In the genomic region with DNA sequence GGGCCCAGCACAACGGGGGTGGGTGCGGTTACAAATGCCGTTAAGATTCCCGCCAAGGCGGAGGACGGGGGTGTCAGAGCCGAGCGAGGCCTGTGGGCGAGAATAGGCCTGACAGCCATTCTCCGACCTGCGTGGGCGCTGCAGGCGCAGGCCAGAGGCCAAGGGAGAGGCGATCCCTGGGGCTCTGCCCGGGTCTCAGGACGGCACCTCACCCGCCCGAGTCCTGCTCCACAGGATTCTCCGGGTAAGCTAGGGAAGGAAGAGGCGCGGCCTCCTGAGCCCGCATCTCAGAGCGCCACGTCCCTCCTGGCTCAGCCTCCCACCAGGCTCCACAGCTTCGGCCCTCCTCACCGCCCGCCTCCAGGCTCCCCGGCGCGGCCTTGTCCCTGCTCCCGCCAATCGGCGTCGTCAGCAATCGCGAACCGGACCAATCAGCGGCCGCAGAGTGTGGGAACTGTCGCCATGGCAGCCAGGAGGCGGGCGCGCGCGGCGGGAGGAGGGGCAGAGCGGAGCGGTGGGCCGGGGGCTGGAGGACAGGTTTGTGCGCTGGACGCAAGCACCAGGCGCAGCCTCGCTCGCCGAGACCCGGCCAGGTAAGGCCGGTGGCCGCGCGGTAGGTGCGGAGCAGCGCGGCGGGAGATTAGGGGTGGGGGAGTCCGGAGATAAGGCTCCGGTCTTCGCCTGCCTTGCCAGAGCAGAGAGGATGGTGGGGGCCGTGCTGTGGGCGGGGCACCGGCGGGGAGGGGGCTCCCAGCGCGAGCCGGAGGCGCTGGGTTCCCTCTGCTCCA, we compare ENCODE assay signal across 8 cellular contexts. TPM values are rescaled to one million over a fixed set of nuclear protein-coding genes. Genes with fewer than 3 reads are reported as not detected.
DNase-seq lines count a peak whose midpoint lies in the region; ATAC-seq and TF ChIP-seq lines count a peak whose summit lies in the region.

A gene (plus strand): TSS at position 504 of the 788 bp plus-strand sequence. CDS start 18,585 bp downstream, outside the sequence.

- H3K9me2 ChIP-seq in SU-DHL-6 (replicated peaks; ENCODE audit: insufficient read depth, low read length), result no peaks in the 10 kb centered on the region

- POLR2A ChIA-PET in activated naive CD8-positive, alpha-beta T cell treated with anti-CD3 and anti-CD28 coated beads, Interleukin-2, amount 10 ng/mL, durations not matched to agents 7 days and 5 days (lab: Charles Lee), result interaction anchor here (0.6 to 4.0 kb wide), 16 partner anchors 9 to 1355 kb away, joined by 3 to 44 read pairs (median 4); a partner anchor contains a TSS

- peak within 1 kb of the TSS; percentile 94 for H3K27ac Mint-ChIP-seq in activated naive CD8-positive, alpha-beta T cell treated with anti-CD3 and anti-CD28 coated beads, Interleukin-2, amount 10 ng/mL, durations not matched to agents 7 days and 5 days
- peak within 1 kb of the TSS; percentile 89 for H3K27ac Mint-ChIP-seq in osteocyte (ENCODE audit: unreplicated experiment)

- H3F3A ChIP-seq in SU-DHL-6 (ENCODE audit: insufficient read depth), result peaks cover 14% of the 10 kb centered on the region

- H3K9me3 Mint-ChIP-seq in activated naive CD8-positive, alpha-beta T cell treated with anti-CD3 and anti-CD28 coated beads, Interleukin-2, amount 10 ng/mL, durations not matched to agents 7 days and 5 days, result no peaks in the 10 kb centered on the region
- H3K9me3 Mint-ChIP-seq in osteocyte (ENCODE audit: unreplicated experiment), result no peaks in the 10 kb centered on the region

- peak within 1 kb of the TSS; percentile 93 for H3K4me3 Mint-ChIP-seq in activated naive CD8-positive, alpha-beta T cell treated with anti-CD3 and anti-CD28 coated beads, Interleukin-2, amount 10 ng/mL, durations not matched to agents 7 days and 5 days
- H3K4me3 Mint-ChIP-seq in osteocyte (ENCODE audit: unreplicated experiment), result peak within 1 kb of the TSS; percentile 93

- peaks cover 14% of the 10 kb centered on the region for H3K36me3 Mint-ChIP-seq in activated naive CD8-positive, alpha-beta T cell treated with anti-CD3 and anti-CD28 coated beads, Interleukin-2, amount 10 ng/mL, durations not matched to agents 7 days and 5 days
- H3K36me3 Mint-ChIP-seq in osteocyte (ENCODE audit: unreplicated experiment), result no peaks in the 10 kb centered on the region

- peak; percentile 98 for ATAC-seq in HG02678 (IDR thresholded peaks at IDR 0.05; ENCODE audit: unreplicated experiment)
- ATAC-seq in activated naive CD8-positive, alpha-beta T cell treated with anti-CD3 and anti-CD28 coated beads, Interleukin-2, amount 10 ng/mL, durations not matched to agents 7 days and 5 days (ENCODE audit: low read depth), result peak; percentile 94

- intact Hi-C loops in head of caudate nucleus (cut with DNase I), result no loop called here

- peak within 1 kb of the TSS; percentile 84 for H3K4me2 ChIP-seq in SU-DHL-6 (ENCODE audit: low read depth, low read length, poor library complexity, severe bottlenecking)

- peak within 1 kb of the TSS; percentile 82 for H3K27ac ChIP-seq in SU-DHL-6 (ENCODE audit: low read depth, low read length)
- H3K27ac ChIP-seq in thymus (ENCODE audit: low read depth), result peak within 1 kb of the TSS; percentile 97

- under 1% methylated on average over 75 of the region's 75 CpGs for WGBS in thymus

- H3K9me3 ChIP-seq in SU-DHL-6 (ENCODE audit: insufficient read depth, low read length) (no peaks in the 10 kb centered on the region), thymus (ENCODE audit: control insufficient read depth) (no peaks in the 10 kb centered on the region)

- H3K9ac ChIP-seq in SU-DHL-6 (ENCODE audit: low read length), result peak within 1 kb of the TSS; percentile 70

- H3K4me3 ChIP-seq in SU-DHL-6 (ENCODE audit: insufficient read depth, low read length, poor library complexity, severe bottlenecking) (peak within 1 kb of the TSS; percentile 73), thymus (ENCODE audit: low read length) (peak within 1 kb of the TSS; percentile 58)

- no peaks in the 10 kb centered on the region for H4K20me1 ChIP-seq in SU-DHL-6 (ENCODE audit: low read depth, low read length)

- H3K27me3 ChIP-seq in SU-DHL-6 (ENCODE audit: low read length) (no peaks in the 10 kb centered on the region), thymus (ENCODE audit: control insufficient read depth, insufficient read depth) (no peaks in the 10 kb centered on the region)

- H3K4me1 ChIP-seq in thymus (ENCODE audit: control insufficient read depth, insufficient read depth, low read length), result peaks cover 14% of the 10 kb centered on the region

- DNase-seq in NCI-H128 (lab: John Stamatoyannopoulos, UW; ENCODE audit: unreplicated experiment) (peak; percentile 97), head of caudate nucleus (peak; percentile 95 to 100 (median 99)), osteocyte (ENCODE audit: extremely low spot score, unreplicated experiment) (peak; percentile 98)
- peak; percentile 98 for DNase-seq in activated naive CD8-positive, alpha-beta T cell treated with anti-CD3 and anti-CD28 coated beads, Interleukin-2, amount 10 ng/mL, durations not matched to agents 7 days and 5 days

- no peak for TF ChIP-seq CTCF in SU-DHL-6 (IDR thresholded peaks at IDR 0.05; ENCODE audit: insufficient read depth, low read length, poor library complexity, severe bottlenecking)
- TF ChIP-seq CTCF in osteocyte (IDR thresholded peaks at IDR 0.05), result no peak

- peaks cover 43% of the 10 kb centered on the region for H3K4me1 Mint-ChIP-seq in activated naive CD8-positive, alpha-beta T cell treated with anti-CD3 and anti-CD28 coated beads, Interleukin-2, amount 10 ng/mL, durations not matched to agents 7 days and 5 days
- peaks cover 18% of the 10 kb centered on the region for H3K4me1 Mint-ChIP-seq in osteocyte (ENCODE audit: unreplicated experiment)

- H3K27me3 Mint-ChIP-seq in activated naive CD8-positive, alpha-beta T cell treated with anti-CD3 and anti-CD28 coated beads, Interleukin-2, amount 10 ng/mL, durations not matched to agents 7 days and 5 days, result peaks cover 5% of the 10 kb centered on the region
- H3K27me3 Mint-ChIP-seq in osteocyte (ENCODE audit: unreplicated experiment), result no peaks in the 10 kb centered on the region

- H2AFZ ChIP-seq in SU-DHL-6 (ENCODE audit: low read depth, low read length, severe bottlenecking), result peak within 1 kb of the TSS; percentile 68

- H3K36me3 ChIP-seq in SU-DHL-6 (ENCODE audit: low read length) (no peaks in the 10 kb centered on the region), thymus (ENCODE audit: control insufficient read depth, insufficient read depth) (no peaks in the 10 kb centered on the region)

- H3K79me2 ChIP-seq in SU-DHL-6 (ENCODE audit: insufficient read depth, low read length), result peaks cover 26% of the 10 kb centered on the region

- peak; percentile 32 for TF ChIP-seq POLR2A in GM10847 (IDR thresholded peaks at IDR 0.05; ENCODE audit: extremely low read depth, insufficient read length)

RNA-seq across cellular contexts. Expression of the gene that starts here (rescaled TPM):
- total RNA-seq in activated naive CD8-positive, alpha-beta T cell treated with anti-CD3 and anti-CD28 coated beads, Interleukin-2, amount 10 ng/mL, durations not matched to agents 7 days and 5 days, result 100 to 1,000 TPM; 168 to 170 TPM
- 78.8 and 82.7 TPM in 2 replicates for total RNA-seq in osteocyte
- polyA plus RNA-seq in thymus, result 198 TPM

Comparison
In these comparisons a context has a peak if more than half of its experiments do, and no peak if none do; other contexts are left out.
1. Peak in every context shown above with its lines: DNase-seq, ATAC-seq, H3K4me3 ChIP-seq and H3K27ac ChIP-seq.